ENCODE assay signal across 20 cellular contexts in the genomic region with DNA sequence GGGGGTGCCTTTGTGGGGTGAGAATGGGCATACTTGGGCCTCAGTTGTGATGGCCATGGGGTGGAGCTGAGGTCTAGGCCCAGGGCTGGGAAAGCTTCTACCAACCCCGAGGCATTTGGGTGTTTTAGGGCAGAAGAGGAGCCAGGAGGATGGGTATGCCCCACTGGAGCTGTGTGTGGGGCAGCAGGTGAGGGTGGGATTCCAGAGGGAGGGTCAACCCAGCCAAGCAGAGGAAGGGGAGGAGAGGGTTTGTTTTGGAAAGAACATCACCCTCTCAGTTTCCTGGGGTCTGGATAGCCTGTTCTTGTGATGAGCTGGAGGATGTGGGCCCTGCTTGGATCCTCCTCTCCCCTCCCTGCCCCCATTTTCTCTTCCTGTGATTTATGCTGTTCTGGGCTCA. TPM values are rescaled to one million over a fixed set of nuclear protein-coding genes. Genes with fewer than 3 reads are reported as not detected.
A peak's percentile ranks its signal among the peaks of the same experiment; 100 is the strongest.
DNase-seq lines count a peak whose midpoint lies in the region; ATAC-seq and TF ChIP-seq lines count a peak whose summit lies in the region.
"Had no signal": no experiment of that assay in that cellular context is flagged by ENCODE, and none has a peak within 500 bp of the region (broad histone marks: within the 10 kb centered on the region; RNA-seq: fewer than 3 reads in every experiment).

No MANE protein-coding gene starts in this region.

- 0 out of 2 replicates have a peak overlapping the region, but pooled peaks have one; percentile 1 for H3K4me2 ChIP-seq in DND-41 (ENCODE audit: insufficient read depth, low read length)

- H3K9ac ChIP-seq in DND-41 (ENCODE audit: low read depth, low read length) = no peak overlapping the region
- H3K9ac ChIP-seq: GM23248 had no signal

- no peak overlapping the region; the same call in 1 of the 2 replicates for H2AFZ ChIP-seq in DND-41 (ENCODE audit: low read depth, low read length)
- H2AFZ ChIP-seq: GM23248 had no signal

- H3K4me1 Mint-ChIP-seq in CD4-positive, CD25-positive, alpha-beta regulatory T cell = peaks cover 0 to 18% (median 9%) of the 10 kb centered on the region in 4 donors
- H3K4me1 Mint-ChIP-seq in activated CD4-positive, alpha-beta memory T cell treated with anti-CD3 and anti-CD28 coated beads, Interleukin-2, amount 10 ng/mL, durations not matched to agents 7 days and 5 days = peaks cover 73% of the 10 kb centered on the region
- H3K4me1 Mint-ChIP-seq in endothelial cell (ENCODE audit: unreplicated experiment) = no peaks in the 10 kb centered on the region

- no peak for TF ChIP-seq CTCF in DND-41 (IDR thresholded peaks at IDR 0.05; ENCODE audit: borderline replicate concordance, extremely low read depth, low read length, poor library complexity, severe bottlenecking)
- no peak for TF ChIP-seq CTCF in endothelial cell (IDR thresholded peaks at IDR 0.05; ENCODE audit: unreplicated experiment)

- no peaks in the 10 kb centered on the region for H3K27me3 ChIP-seq in CD4-positive, CD25-positive, alpha-beta regulatory T cell (ENCODE audit: control insufficient read depth, insufficient read depth, low read length)
- H3K27me3 ChIP-seq in DND-41 (ENCODE audit: insufficient read depth, low read length, poor library complexity) = no peaks in the 10 kb centered on the region
- H3K27me3 ChIP-seq: colonic mucosa, neutrophil, testis had no signal

- POLR2A ChIA-PET in activated CD4-positive, alpha-beta memory T cell treated with anti-CD3 and anti-CD28 coated beads, Interleukin-2, amount 10 ng/mL, durations not matched to agents 7 days and 5 days (lab: Charles Lee) = no interaction called here

- ATAC-seq in CD4-positive, CD25-positive, alpha-beta regulatory T cell (ENCODE audit: low read depth in 2 of 2) = no peak
- no peak for ATAC-seq in DND-41 (ENCODE audit: insufficient read depth, low read depth)

- no peaks in the 10 kb centered on the region for H4K20me1 ChIP-seq in DND-41 (ENCODE audit: insufficient read depth, low read length)

- H3K4me3 ChIP-seq in CD4-positive, CD25-positive, alpha-beta regulatory T cell (ENCODE audit: low read depth, low read length) = no peak overlapping the region
- no peak overlapping the region for H3K4me3 ChIP-seq in DND-41 (ENCODE audit: low read depth in 1 of 2, low read length in 2 of 2)
- H3K4me3 ChIP-seq: colonic mucosa, GM23248, skin epidermis, testis had no signal

- H3K9me3 Mint-ChIP-seq in CD4-positive, CD25-positive, alpha-beta regulatory T cell = no peaks in the 10 kb centered on the region
- no peaks in the 10 kb centered on the region for H3K9me3 Mint-ChIP-seq in activated CD4-positive, alpha-beta memory T cell treated with anti-CD3 and anti-CD28 coated beads, Interleukin-2, amount 10 ng/mL, durations not matched to agents 7 days and 5 days
- H3K9me3 Mint-ChIP-seq in endothelial cell (ENCODE audit: unreplicated experiment) = peaks cover 30% of the 10 kb centered on the region

- CTCF ChIA-PET in activated CD4-positive, alpha-beta memory T cell treated with anti-CD3 and anti-CD28 coated beads, Interleukin-2, amount 10 ng/mL, durations not matched to agents 7 days and 5 days (lab: Charles Lee) = no interaction called here

- no peaks in the 10 kb centered on the region for H3K79me2 ChIP-seq in DND-41 (ENCODE audit: insufficient read depth, low read length)

- H3K4me3 Mint-ChIP-seq in CD4-positive, CD25-positive, alpha-beta regulatory T cell = peak overlapping the region in 2 of 4 donors; percentile 17 to 35
- H3K4me3 Mint-ChIP-seq in activated CD4-positive, alpha-beta memory T cell treated with anti-CD3 and anti-CD28 coated beads, Interleukin-2, amount 10 ng/mL, durations not matched to agents 7 days and 5 days = peak overlapping the region; percentile 85
- H3K4me3 Mint-ChIP-seq in endothelial cell (ENCODE audit: unreplicated experiment) = peak overlapping the region; percentile 28

- no peaks in the 10 kb centered on the region for H3K36me3 Mint-ChIP-seq in CD4-positive, CD25-positive, alpha-beta regulatory T cell
- H3K36me3 Mint-ChIP-seq in activated CD4-positive, alpha-beta memory T cell treated with anti-CD3 and anti-CD28 coated beads, Interleukin-2, amount 10 ng/mL, durations not matched to agents 7 days and 5 days (ENCODE audit: low read depth) = peaks cover 27% of the 10 kb centered on the region
- H3K36me3 Mint-ChIP-seq in endothelial cell (ENCODE audit: low read depth, unreplicated experiment) = peaks cover 6% of the 10 kb centered on the region

- peaks cover 3% of the 10 kb centered on the region for H3K4me1 ChIP-seq in CD4-positive, CD25-positive, alpha-beta regulatory T cell (ENCODE audit: control insufficient read depth, insufficient read depth, low read length, poor library complexity, severe bottlenecking)
- H3K4me1 ChIP-seq in DND-41 (ENCODE audit: insufficient read depth, low read length) = peaks cover 15% of the 10 kb centered on the region
- H3K4me1 ChIP-seq: colonic mucosa, testis had no signal

- H3K27ac Mint-ChIP-seq in CD4-positive, CD25-positive, alpha-beta regulatory T cell = peak overlapping the region in 2 of 3 donors; percentile 90 to 93
- H3K27ac Mint-ChIP-seq in activated CD4-positive, alpha-beta memory T cell treated with anti-CD3 and anti-CD28 coated beads, Interleukin-2, amount 10 ng/mL, durations not matched to agents 7 days and 5 days = peak overlapping the region; percentile 91
- peak overlapping the region; percentile 54 for H3K27ac Mint-ChIP-seq in endothelial cell (ENCODE audit: unreplicated experiment)

- H3K27ac ChIP-seq in CD4-positive, CD25-positive, alpha-beta regulatory T cell (ENCODE audit: insufficient read depth, low read length, poor library complexity, severe bottlenecking) = no peak overlapping the region
- H3K27ac ChIP-seq in DND-41 (ENCODE audit: low read length) = peak overlapping the region; percentile 68
- H3K27ac ChIP-seq: colonic mucosa, GM23248, neutrophil, testis had no signal

- DNase-seq in CD4-positive, CD25-positive, alpha-beta regulatory T cell = no peak
- no peak for DNase-seq in DND-41
- no peak for DNase-seq in activated CD4-positive, alpha-beta memory T cell treated with anti-CD3 and anti-CD28 coated beads, Interleukin-2, amount 10 ng/mL, durations not matched to agents 7 days and 5 days
- no peak for DNase-seq in endothelial cell (ENCODE audit: low spot score)
- DNase-seq in NAMALWA (ENCODE audit: low spot score) = no peak
- no peak for DNase-seq in AG08396 (ENCODE audit: low spot score)
- no peak for DNase-seq in islet precursor cell
- DNase-seq: colonic mucosa, DMS79 treated with DMSO at 0.1 percent for 48 hours, GM23248, Karpas-422, NCI-H1048, NCI-H1930, NCI-H2227 treated with DMSO at 0.1 percent for 48 hours, NCI-H774, SHP77 treated with DMSO at 0.1 percent for 48 hours, testis had no signal

- no peaks in the 10 kb centered on the region for H3K9me3 ChIP-seq in CD4-positive, CD25-positive, alpha-beta regulatory T cell (ENCODE audit: control insufficient read depth in 2 of 2, low read length in 2 of 2)
- no peaks in the 10 kb centered on the region for H3K9me3 ChIP-seq in DND-41 (ENCODE audit: insufficient read depth, low read length, severe bottlenecking)
- H3K9me3 ChIP-seq: colonic mucosa, neutrophil, testis had no signal

- H3K27me3 Mint-ChIP-seq in CD4-positive, CD25-positive, alpha-beta regulatory T cell = no peaks in the 10 kb centered on the region
- no peaks in the 10 kb centered on the region for H3K27me3 Mint-ChIP-seq in activated CD4-positive, alpha-beta memory T cell treated with anti-CD3 and anti-CD28 coated beads, Interleukin-2, amount 10 ng/mL, durations not matched to agents 7 days and 5 days
- peaks cover 27% of the 10 kb centered on the region for H3K27me3 Mint-ChIP-seq in endothelial cell (ENCODE audit: unreplicated experiment)

- H3K36me3 ChIP-seq in CD4-positive, CD25-positive, alpha-beta regulatory T cell (ENCODE audit: control insufficient read depth, insufficient read depth, low read length) = no peaks in the 10 kb centered on the region
- H3K36me3 ChIP-seq in DND-41 (ENCODE audit: insufficient read depth, low read length) = no peaks in the 10 kb centered on the region
- H3K36me3 ChIP-seq: colonic mucosa, neutrophil had no signal

RNA-seq across cellular contexts. Expression of a gene that starts 0.6 kb away (rescaled TPM):
- 4.5 TPM for total RNA-seq in CD4-positive, CD25-positive, alpha-beta regulatory T cell
- 1 to 10 TPM in 3 of 4 donors, under 1 TPM in 1; 0.93 to 4.0 (median 1.6) TPM for polyA plus RNA-seq in CD4-positive, CD25-positive, alpha-beta regulatory T cell
- 10 to 100 TPM; 65.3 to 67.2 TPM for total RNA-seq in activated CD4-positive, alpha-beta memory T cell treated with anti-CD3 and anti-CD28 coated beads, Interleukin-2, amount 10 ng/mL, durations not matched to agents 7 days and 5 days
- 0.38 TPM for total RNA-seq in endothelial cell (ENCODE audit: unreplicated experiment)
- total RNA-seq: fibroblast of lung, GM23248 had no signal
- polyA plus RNA-seq: fibroblast of lung, GM23248 had no signal

Comparison
In these comparisons a context has a peak if more than half of its experiments do, and no peak if none do; other contexts are left out.
1. RNA of a gene that starts 0.6 kb away (total RNA-seq): 65.3 to 67.2 TPM in activated CD4-positive, alpha-beta memory T cell treated with anti-CD3 and anti-CD28 coated beads, Interleukin-2, amount 10 ng/mL, durations not matched to agents 7 days and 5 days; 4.5 TPM in CD4-positive, CD25-positive, alpha-beta regulatory T cell (single experiment) and 0.38 TPM in endothelial cell (single experiment); every median in the first group is over 10 times any median in the second.
2. Peak in every context shown above with its lines, with median percentiles within 50 percentile points of each other: H3K27ac Mint-ChIP-seq.